28 cellular contexts compared by ENCODE assay signal in the genomic region with DNA sequence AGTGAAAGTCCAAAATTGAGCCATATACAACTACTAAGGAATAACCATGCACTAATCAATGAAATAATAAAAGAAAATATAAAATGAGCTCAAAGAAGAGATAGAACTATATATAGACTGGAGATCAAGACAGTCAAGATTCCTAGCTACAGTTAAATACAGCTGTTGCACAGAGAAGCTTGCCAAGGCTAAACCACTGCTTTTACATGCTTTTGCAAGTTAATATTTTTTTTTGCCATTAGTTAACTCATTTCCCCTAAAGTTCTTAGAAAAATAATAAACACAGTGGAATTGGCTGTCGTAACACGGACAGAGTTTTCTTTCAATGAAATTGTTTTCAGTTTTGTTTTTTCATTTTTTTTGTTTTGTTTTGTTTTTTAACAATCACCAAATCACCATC.
A peak's percentile ranks its signal among the peaks of the same experiment; 100 is the strongest.
DNase-seq lines count a peak whose midpoint lies in the region; ATAC-seq, FAIRE-seq and TF ChIP-seq lines count a peak whose summit lies in the region.
"Had no signal": no experiment of that assay in that cellular context is flagged by ENCODE, and none has a peak within 500 bp of the region (broad histone marks: within the 10 kb centered on the region; RNA-seq: fewer than 3 reads in every experiment).

No MANE protein-coding gene starts in this region.

- peak overlapping the region; percentile 97 for H3K27ac ChIP-seq in SJCRH30
- no peak overlapping the region for H3K27ac ChIP-seq in pancreas
- no peak overlapping the region for H3K27ac ChIP-seq in spleen
- H3K27ac ChIP-seq: A549, C4-2B, dorsolateral prefrontal cortex, gastroesophageal sphincter, sigmoid colon, WERI-Rb-1 had no signal

- peaks cover 17% of the 10 kb centered on the region for H3K4me1 Mint-ChIP-seq in HFFc6 (ENCODE audit: low read depth)
- H3K4me1 Mint-ChIP-seq: activated CD4-positive, alpha-beta T cell treated with anti-CD3 and anti-CD28 coated beads, Interleukin-2, amount 10 ng/mL, durations not matched to agents 7 days and 5 days; activated CD8-positive, alpha-beta memory T cell treated with anti-CD3 and anti-CD28 coated beads, Interleukin-2, amount 10 ng/mL, durations not matched to agents 7 days and 5 days; IgD-negative memory B cell; nephron progenitor cell had no signal

- H3K27me3 ChIP-seq in SJCRH30 (no peaks in the 10 kb centered on the region), pancreas (no peaks in the 10 kb centered on the region), spleen (replicated peaks in 1 of 7) (no peaks in the 10 kb centered on the region)
- H3K27me3 ChIP-seq: dorsolateral prefrontal cortex, gastroesophageal sphincter, sigmoid colon had no signal

- no peak overlapping the region for H3K27ac Mint-ChIP-seq in HFFc6
- H3K27ac Mint-ChIP-seq: activated CD4-positive, alpha-beta T cell treated with anti-CD3 and anti-CD28 coated beads, Interleukin-2, amount 10 ng/mL, durations not matched to agents 7 days and 5 days; activated CD8-positive, alpha-beta memory T cell treated with anti-CD3 and anti-CD28 coated beads, Interleukin-2, amount 10 ng/mL, durations not matched to agents 7 days and 5 days; activated naive CD4-positive, alpha-beta T cell treated with anti-CD3 and anti-CD28 coated beads for 36 hours; IgD-negative memory B cell; nephron progenitor cell had no signal

- H3K36me3 ChIP-seq in SJCRH30: no peaks in the 10 kb centered on the region
- H3K36me3 ChIP-seq in pancreas: no peaks in the 10 kb centered on the region
- no peaks in the 10 kb centered on the region for H3K36me3 ChIP-seq in spleen
- H3K36me3 ChIP-seq: gastroesophageal sphincter, sigmoid colon, WERI-Rb-1 had no signal

- H3K36me3 Mint-ChIP-seq in HFFc6 (ENCODE audit: low read depth): peaks cover 10% of the 10 kb centered on the region
- H3K36me3 Mint-ChIP-seq: activated CD8-positive, alpha-beta memory T cell treated with anti-CD3 and anti-CD28 coated beads, Interleukin-2, amount 10 ng/mL, durations not matched to agents 7 days and 5 days; IgD-negative memory B cell had no signal

- no peak overlapping the region for H3K4me3 Mint-ChIP-seq in HFFc6
- H3K4me3 Mint-ChIP-seq: activated CD4-positive, alpha-beta T cell treated with anti-CD3 and anti-CD28 coated beads, Interleukin-2, amount 10 ng/mL, durations not matched to agents 7 days and 5 days; activated CD8-positive, alpha-beta memory T cell treated with anti-CD3 and anti-CD28 coated beads, Interleukin-2, amount 10 ng/mL, durations not matched to agents 7 days and 5 days; activated naive CD4-positive, alpha-beta T cell treated with anti-CD3 and anti-CD28 coated beads for 36 hours; IgD-negative memory B cell; nephron progenitor cell had no signal

- H3K4me1 ChIP-seq in SJCRH30 (peaks cover 49% of the 10 kb centered on the region), pancreas (no peaks in the 10 kb centered on the region), spleen (no peaks in the 10 kb centered on the region)
- H3K4me1 ChIP-seq: A549, gastroesophageal sphincter, sigmoid colon had no signal

- ATAC-seq in pancreas: no peak
- ATAC-seq in GM21390 (IDR thresholded peaks at IDR 0.05; ENCODE audit: unreplicated experiment): no peak
- ATAC-seq: A549; activated CD8-positive, alpha-beta memory T cell treated with anti-CD3 and anti-CD28 coated beads, Interleukin-2, amount 10 ng/mL, durations not matched to agents 7 days and 5 days; gastroesophageal sphincter had no signal

- H3K4me3 ChIP-seq in SJCRH30 (no peak overlapping the region), pancreas (no peak overlapping the region), spleen (no peak overlapping the region)
- H3K4me3 ChIP-seq: A549, dorsolateral prefrontal cortex, gastroesophageal sphincter, sigmoid colon had no signal

- intact Hi-C loops in pancreas (cut with DNase I) (no loop called here), spleen (cut with DNase I; ENCODE audit: low total_unique reads) (no loop called here)

- 47 to 65% methylated on average over 2 of the region's 2 CpGs for WGBS in pancreas, 2 donors
- 34 to 88% (median 37%) methylated on average over 2 of the region's 2 CpGs for WGBS in spleen, 5 donors

- peaks cover 4% of the 10 kb centered on the region; the same call in 1 of the 2 replicates for H3K9me3 Mint-ChIP-seq in HFFc6

- peaks cover 8% of the 10 kb centered on the region for H3K9me3 ChIP-seq in SJCRH30 (replicated peaks)
- no peaks in the 10 kb centered on the region for H3K9me3 ChIP-seq in pancreas
- H3K9me3 ChIP-seq in spleen: peaks cover 0 to 20% (median 0%) of the 10 kb centered on the region in 8 donors
- H3K9me3 ChIP-seq: A549, sigmoid colon had no signal

- TF ChIP-seq CTCF in AG09319 (IDR thresholded peaks at IDR 0.05; ENCODE audit: low read depth, low read length) (no peak), pancreas (IDR thresholded peaks at IDR 0.05) (no peak), spleen (IDR thresholded peaks at IDR 0.05 in 8 of 11, conservative IDR thresholded peaks at IDR 0.05 in 3 of 11) (no peak), HFFc6 (IDR thresholded peaks at IDR 0.05) (no peak)

- TF ChIP-seq POLR2A in spleen (IDR thresholded peaks at IDR 0.05): no peak

- H3K27me3 Mint-ChIP-seq in HFFc6 (ENCODE audit: insufficient read depth): no peaks in the 10 kb centered on the region
- H3K27me3 Mint-ChIP-seq: activated CD4-positive, alpha-beta T cell treated with anti-CD3 and anti-CD28 coated beads, Interleukin-2, amount 10 ng/mL, durations not matched to agents 7 days and 5 days; activated CD8-positive, alpha-beta memory T cell treated with anti-CD3 and anti-CD28 coated beads, Interleukin-2, amount 10 ng/mL, durations not matched to agents 7 days and 5 days; IgD-negative memory B cell had no signal

- FAIRE-seq in pancreas (lab: Jason Lieb, UNC) (peak; percentile 9), HTR-8/SVneo (lab: Jason Lieb, UNC) (no peak)

- peak; percentile 19 for DNase-seq in AG09319 (ENCODE audit: extremely low read depth, low read depth)
- DNase-seq in SJCRH30: peak; percentile 40 to 71
- peak; percentile 88 for DNase-seq in fibroblast of gingiva (ENCODE audit: low read depth)
- DNase-seq in pancreas: no peak
- DNase-seq in spleen: no peak
- no peak for DNase-seq in HTR-8/SVneo (ENCODE audit: insufficient read length, low spot score)
- no peak for DNase-seq in HFFc6
- DNase-seq: activated CD4-positive, alpha-beta T cell treated with anti-CD3 and anti-CD28 coated beads, Interleukin-2, amount 10 ng/mL, durations not matched to agents 7 days and 5 days; activated CD8-positive, alpha-beta memory T cell treated with anti-CD3 and anti-CD28 coated beads, Interleukin-2, amount 10 ng/mL, durations not matched to agents 7 days and 5 days; activated naive CD4-positive, alpha-beta T cell treated with anti-CD3 and anti-CD28 coated beads for 36 hours; amygdala; Calu3; caudate nucleus; DND-41; dorsolateral prefrontal cortex; hypothalamus; islet precursor cell; NCI-H2081; NCI-H446; nephron progenitor cell; sigmoid colon; trophoblast cell; WERI-Rb-1 had no signal

Comparison
In these comparisons a context has a peak if more than half of its experiments do, and no peak if none do; other contexts are left out.
1. DNase-seq: peak in AG09319 (single experiment), SJCRH30 (2 of 2) and fibroblast of gingiva (single experiment); none in pancreas (0 of 6), spleen (single experiment), HTR-8/SVneo (single experiment) and HFFc6 (single experiment).